Comparison of ENCODE assay signal across 12 cellular contexts in the genomic region with DNA sequence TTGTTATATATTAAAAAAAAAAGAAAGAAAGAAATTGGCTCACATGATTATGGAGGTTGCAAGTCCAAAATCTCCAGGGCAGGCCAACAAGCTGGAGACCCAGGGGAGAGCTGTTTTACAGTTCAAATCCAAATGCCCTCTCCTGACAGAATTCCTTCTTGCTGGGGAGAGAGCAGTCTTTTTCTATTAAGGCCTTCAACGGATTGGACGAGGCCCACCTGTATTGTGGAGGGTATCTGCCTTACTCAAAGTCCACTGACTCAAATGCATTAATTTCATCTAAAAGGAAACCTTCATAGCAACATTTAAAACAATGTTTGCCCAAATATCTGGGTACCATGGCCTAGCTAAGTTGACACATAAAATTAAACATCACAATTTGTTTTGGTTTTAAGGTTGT. TPM values are rescaled to one million over a fixed set of nuclear protein-coding genes. Genes with fewer than 3 reads are reported as not detected.
"Had no signal": no experiment of that assay in that cellular context is flagged by ENCODE, and none has a peak within 500 bp of the region (broad histone marks: within the 10 kb centered on the region; RNA-seq: fewer than 3 reads in every experiment).

No MANE protein-coding gene starts in this region.

- H3K4me3 ChIP-seq: GM23248, GM23338, HAP-1 had no signal

- H3K27ac ChIP-seq: GM23248 had no signal

- DNase-seq: GM23248, GOT3, H7, H9, HCEC 1CT, HFFc6 had no signal

- H2AFZ ChIP-seq: GM23248, GM23338 had no signal

- H3K9me3 Mint-ChIP-seq: GM23338, H9, HFFc6 had no signal

- H3K4me3 Mint-ChIP-seq: GM23338, H9, HFFc6 had no signal

- H3K4me1 ChIP-seq: HAP-1 had no signal

- H3K27ac Mint-ChIP-seq: GM23338, H9, HFFc6 had no signal

- H3K9ac ChIP-seq: GM23248 had no signal

- H3K36me3 ChIP-seq: HAP-1 had no signal

- H3K9me3 ChIP-seq: HAP-1 had no signal

- FAIRE-seq: H1, H54 had no signal

- H3K4me2 ChIP-seq: GM23338 had no signal

- ATAC-seq: GM23338, HCT116 had no signal

RNA-seq across cellular contexts. Expression of a gene that starts 56.9 kb away (rescaled TPM):
- total RNA-seq: GM23248, H1, H4, H7, H9, HFFc6 had no signal
- polyA plus RNA-seq: GM23248, GM23338 had no signal
